In the genomic region with DNA sequence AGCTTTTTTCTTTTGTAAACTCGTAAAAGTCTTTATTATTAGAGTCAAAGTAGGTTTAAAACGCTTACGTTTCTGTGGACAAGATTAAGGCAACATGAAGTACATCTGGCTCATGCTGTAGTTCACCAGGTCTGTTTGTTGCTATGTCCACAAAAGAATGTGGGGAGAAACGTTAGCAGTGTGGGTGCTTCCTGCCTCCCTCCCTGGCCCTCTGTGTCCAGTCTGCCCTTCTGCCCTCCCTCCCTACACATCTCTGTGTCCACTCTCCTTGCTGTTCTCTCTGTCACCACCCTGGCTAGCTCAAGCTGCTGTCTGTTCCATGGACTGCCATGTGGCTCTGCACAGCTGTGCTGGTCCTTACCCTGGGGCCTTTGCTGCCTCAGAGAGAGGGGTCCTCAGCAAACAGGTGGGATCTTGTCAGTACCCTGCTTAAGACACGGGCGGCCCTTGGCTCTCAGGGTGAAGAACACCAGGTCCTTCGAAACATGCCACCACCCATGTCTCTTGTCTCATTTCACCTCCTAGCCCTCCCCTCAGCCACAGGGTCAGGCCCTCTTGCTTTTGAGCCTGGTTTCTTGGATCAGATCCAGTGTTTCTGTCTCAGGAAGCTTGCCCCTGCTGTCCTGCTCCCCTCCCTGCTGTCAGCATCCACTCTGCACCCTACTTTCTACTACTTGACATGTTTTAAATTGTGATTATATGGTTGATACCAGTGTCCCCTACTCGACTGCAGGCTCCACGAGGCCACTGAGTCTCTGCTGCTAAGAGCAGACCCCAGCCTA, we compare ENCODE assay signal across 1 cellular context.
TF ChIP-seq lines count a peak whose summit lies in the region.

No MANE protein-coding gene starts in this region.

TF ChIP-seq in WTC11, 78 proteins besides CTCF, POLR2A, EP300 and RAD21 (continued from another document):
- TF ChIP-seq, protein P1, sequence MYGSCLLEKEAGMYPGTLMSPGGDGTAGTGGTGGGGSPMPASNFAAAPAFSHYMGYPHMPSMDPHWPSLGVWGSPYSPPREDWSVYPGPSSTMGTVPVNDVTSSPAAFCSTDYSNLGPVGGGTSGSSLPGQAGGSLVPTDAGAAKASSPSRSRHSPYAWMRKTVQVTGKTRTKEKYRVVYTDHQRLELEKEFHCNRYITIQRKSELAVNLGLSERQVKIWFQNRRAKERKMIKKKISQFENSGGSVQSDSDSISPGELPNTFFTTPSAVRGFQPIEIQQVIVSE (CRISPR knock-in tag; IDR thresholded peaks at IDR 0.05; ENCODE audit: borderline replicate concordance), result no peak
- TF ChIP-seq, protein P2, sequence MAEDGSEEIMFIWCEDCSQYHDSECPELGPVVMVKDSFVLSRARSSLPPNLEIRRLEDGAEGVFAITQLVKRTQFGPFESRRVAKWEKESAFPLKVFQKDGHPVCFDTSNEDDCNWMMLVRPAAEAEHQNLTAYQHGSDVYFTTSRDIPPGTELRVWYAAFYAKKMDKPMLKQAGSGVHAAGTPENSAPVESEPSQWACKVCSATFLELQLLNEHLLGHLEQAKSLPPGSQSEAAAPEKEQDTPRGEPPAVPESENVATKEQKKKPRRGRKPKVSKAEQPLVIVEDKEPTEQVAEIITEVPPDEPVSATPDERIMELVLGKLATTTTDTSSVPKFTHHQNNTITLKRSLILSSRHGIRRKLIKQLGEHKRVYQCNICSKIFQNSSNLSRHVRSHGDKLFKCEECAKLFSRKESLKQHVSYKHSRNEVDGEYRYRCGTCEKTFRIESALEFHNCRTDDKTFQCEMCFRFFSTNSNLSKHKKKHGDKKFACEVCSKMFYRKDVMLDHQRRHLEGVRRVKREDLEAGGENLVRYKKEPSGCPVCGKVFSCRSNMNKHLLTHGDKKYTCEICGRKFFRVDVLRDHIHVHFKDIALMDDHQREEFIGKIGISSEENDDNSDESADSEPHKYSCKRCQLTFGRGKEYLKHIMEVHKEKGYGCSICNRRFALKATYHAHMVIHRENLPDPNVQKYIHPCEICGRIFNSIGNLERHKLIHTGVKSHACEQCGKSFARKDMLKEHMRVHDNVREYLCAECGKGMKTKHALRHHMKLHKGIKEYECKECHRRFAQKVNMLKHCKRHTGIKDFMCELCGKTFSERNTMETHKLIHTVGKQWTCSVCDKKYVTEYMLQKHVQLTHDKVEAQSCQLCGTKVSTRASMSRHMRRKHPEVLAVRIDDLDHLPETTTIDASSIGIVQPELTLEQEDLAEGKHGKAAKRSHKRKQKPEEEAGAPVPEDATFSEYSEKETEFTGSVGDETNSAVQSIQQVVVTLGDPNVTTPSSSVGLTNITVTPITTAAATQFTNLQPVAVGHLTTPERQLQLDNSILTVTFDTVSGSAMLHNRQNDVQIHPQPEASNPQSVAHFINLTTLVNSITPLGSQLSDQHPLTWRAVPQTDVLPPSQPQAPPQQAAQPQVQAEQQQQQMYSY (CRISPR knock-in tag; IDR thresholded peaks at IDR 0.05), result no peak
- no peak for TF ChIP-seq ZNF423 (CRISPR knock-in tag; IDR thresholded peaks at IDR 0.05)
